Comparison of ENCODE assay signal across 21 cellular contexts in genomic region chr22:45185718-45186511, GRCh38. TPM values are rescaled to one million over a fixed set of nuclear protein-coding genes. Genes with fewer than 3 reads are reported as not detected.
DNase-seq lines count a peak whose midpoint lies in the region; ATAC-seq and TF ChIP-seq lines count a peak whose summit lies in the region.
"Had no signal": no experiment of that assay in that cellular context is flagged by ENCODE, and none has a peak within 500 bp of the region (broad histone marks: within the 10 kb centered on the region; RNA-seq: fewer than 3 reads in every experiment).

No MANE protein-coding gene starts in this region.

- DNase-seq in CD4-positive, alpha-beta memory T cell, result no peak
- DNase-seq in GM23338 (ENCODE audit: low spot score), result no peak
- DNase-seq in activated CD8-positive, alpha-beta T cell treated with anti-CD3 and anti-CD28 coated beads for 36 hours, result peak; percentile 43
- no peak for DNase-seq in memory B cell (ENCODE audit: low spot score in 2 of 2)
- DNase-seq in MG63, result no peak
- DNase-seq in putamen (ENCODE audit: low spot score), result no peak
- DNase-seq in mesenteric fat pad (ENCODE audit: low spot score), result no peak
- DNase-seq: activated B cell treated with CpG ODN at 0.5 μM for 24 hours, heart left ventricle, islet precursor cell, NCI-H1105, NCI-H774, right lobe of liver, SW 1271, tibial artery had no signal

- TF ChIP-seq CTCF in GM23338 (conservative IDR thresholded peaks at IDR 0.05; ENCODE audit: low read depth in 2 of 2), result no peak
- no peak for TF ChIP-seq CTCF in activated CD8-positive, alpha-beta T cell treated with anti-CD3 and anti-CD28 coated beads for 36 hours (IDR thresholded peaks at IDR 0.05)

- peaks cover 8% of the 10 kb centered on the region for H4K20me1 ChIP-seq in GM23338 (replicated peaks; ENCODE audit: insufficient read depth)

- peaks cover 40 to 63% of the 10 kb centered on the region in 2 donors for H3K36me3 Mint-ChIP-seq in CD4-positive, alpha-beta memory T cell
- H3K36me3 Mint-ChIP-seq in GM23338 (ENCODE audit: low read depth) (peaks cover 58% of the 10 kb centered on the region), memory B cell (peaks cover 13% of the 10 kb centered on the region)
- peaks cover 55% of the 10 kb centered on the region for H3K36me3 Mint-ChIP-seq in activated CD8-positive, alpha-beta T cell treated with anti-CD3 and anti-CD28 coated beads for 36 hours (ENCODE audit: low read depth)

- no peaks in the 10 kb centered on the region for H3K27me3 ChIP-seq in CD4-positive, alpha-beta memory T cell (ENCODE audit: insufficient read depth, low read length)
- no peaks in the 10 kb centered on the region for H3K27me3 ChIP-seq in GM23338 (ENCODE audit: insufficient read depth)
- no peaks in the 10 kb centered on the region for H3K27me3 ChIP-seq in MG63
- H3K27me3 ChIP-seq: BLaER1, esophagus muscularis mucosa, heart left ventricle, right lobe of liver, tibial artery had no signal

- H3K9me3 Mint-ChIP-seq in CD4-positive, alpha-beta memory T cell, result no peaks in the 10 kb centered on the region
- H3K9me3 Mint-ChIP-seq in GM23338 (no peaks in the 10 kb centered on the region), memory B cell (no peaks in the 10 kb centered on the region)
- H3K9me3 Mint-ChIP-seq in activated CD8-positive, alpha-beta T cell treated with anti-CD3 and anti-CD28 coated beads for 36 hours, result no peaks in the 10 kb centered on the region
- H3K9me3 Mint-ChIP-seq: activated B cell treated with CpG ODN at 0.5 μM for 24 hours; dendritic cell treated with granulocyte-macrophage colony-stimulating factor and Interleukin-4, amounts not matched to agents 40 ng/mL and 50 ng/mL, for 4 days; mesothelial cell of epicardium had no signal

- ATAC-seq in GM23338 (no peak), memory B cell (ENCODE audit: low read depth) (no peak), GM21526 (IDR thresholded peaks at IDR 0.05; ENCODE audit: low FRiP score, unreplicated experiment) (no peak)
- ATAC-seq in activated CD8-positive, alpha-beta T cell treated with anti-CD3 and anti-CD28 coated beads for 36 hours, result peak; percentile 86
- ATAC-seq: heart left ventricle, right lobe of liver had no signal

- H3K4me3 ChIP-seq in CD4-positive, alpha-beta memory T cell (ENCODE audit: low read length in 2 of 2), result no peak overlapping the region
- H3K4me3 ChIP-seq in GM23338 (no peak overlapping the region), MG63 (no peak overlapping the region)
- H3K4me3 ChIP-seq: BLaER1, esophagus muscularis mucosa, HAP-1, heart left ventricle, right lobe of liver, tibial artery had no signal

- no peak overlapping the region for H3K4me3 Mint-ChIP-seq in CD4-positive, alpha-beta memory T cell
- H3K4me3 Mint-ChIP-seq in GM23338, result no peak overlapping the region
- H3K4me3 Mint-ChIP-seq in activated CD8-positive, alpha-beta T cell treated with anti-CD3 and anti-CD28 coated beads for 36 hours, result no peak overlapping the region
- no peak overlapping the region for H3K4me3 Mint-ChIP-seq in memory B cell
- H3K4me3 Mint-ChIP-seq: activated B cell treated with CpG ODN at 0.5 μM for 24 hours; dendritic cell treated with granulocyte-macrophage colony-stimulating factor and Interleukin-4, amounts not matched to agents 40 ng/mL and 50 ng/mL, for 4 days; mesothelial cell of epicardium had no signal

- no peak overlapping the region for H3K27ac ChIP-seq in CD4-positive, alpha-beta memory T cell (ENCODE audit: low read depth, low read length)
- 0 out of 2 replicates have a peak overlapping the region, but pooled peaks have one; percentile 40 for H3K27ac ChIP-seq in GM23338 (ENCODE audit: low read depth)
- H3K27ac ChIP-seq: BLaER1, esophagus muscularis mucosa, heart left ventricle, right lobe of liver, tibial artery had no signal

- H3K79me2 ChIP-seq in GM23338 (replicated peaks; ENCODE audit: insufficient read depth), result peaks cover 3% of the 10 kb centered on the region; the same call in 1 of the 2 replicates

- H3K9me3 ChIP-seq in CD4-positive, alpha-beta memory T cell (ENCODE audit: control insufficient read depth in 1 of 2, low read length in 2 of 2), result no peaks in the 10 kb centered on the region
- no peaks in the 10 kb centered on the region for H3K9me3 ChIP-seq in MG63
- H3K9me3 ChIP-seq: BLaER1, esophagus muscularis mucosa, HAP-1, heart left ventricle, right lobe of liver, tibial artery had no signal

- intact Hi-C loops in CD4-positive, alpha-beta memory T cell (cut with micrococcal nuclease), result no loop called here
- intact Hi-C loops in activated CD8-positive, alpha-beta T cell treated with anti-CD3 and anti-CD28 coated beads for 36 hours (cut with micrococcal nuclease), result no loop called here

- H3K27ac Mint-ChIP-seq in CD4-positive, alpha-beta memory T cell, result peak overlapping the region; percentile 60 to 89 (median 75)
- H3K27ac Mint-ChIP-seq in GM23338 (no peak overlapping the region), memory B cell (peak overlapping the region; percentile 16)
- H3K27ac Mint-ChIP-seq in activated CD8-positive, alpha-beta T cell treated with anti-CD3 and anti-CD28 coated beads for 36 hours, result peak overlapping the region; percentile 78
- H3K27ac Mint-ChIP-seq: activated B cell treated with CpG ODN at 0.5 μM for 24 hours; dendritic cell treated with granulocyte-macrophage colony-stimulating factor and Interleukin-4, amounts not matched to agents 40 ng/mL and 50 ng/mL, for 4 days had no signal

- H3K27me3 Mint-ChIP-seq in CD4-positive, alpha-beta memory T cell, result no peaks in the 10 kb centered on the region
- H3K27me3 Mint-ChIP-seq in GM23338 (ENCODE audit: insufficient read depth, low read depth, poor library complexity) (no peaks in the 10 kb centered on the region), memory B cell (no peaks in the 10 kb centered on the region)
- H3K27me3 Mint-ChIP-seq in activated CD8-positive, alpha-beta T cell treated with anti-CD3 and anti-CD28 coated beads for 36 hours, result no peaks in the 10 kb centered on the region
- H3K27me3 Mint-ChIP-seq: activated B cell treated with CpG ODN at 0.5 μM for 24 hours; dendritic cell treated with granulocyte-macrophage colony-stimulating factor and Interleukin-4, amounts not matched to agents 40 ng/mL and 50 ng/mL, for 4 days had no signal

- H3K4me1 Mint-ChIP-seq in CD4-positive, alpha-beta memory T cell, result peaks cover 5 to 16% (median 13%) of the 10 kb centered on the region in 4 donors
- H3K4me1 Mint-ChIP-seq in GM23338, result peaks cover 34% of the 10 kb centered on the region
- peaks cover 27% of the 10 kb centered on the region for H3K4me1 Mint-ChIP-seq in activated CD8-positive, alpha-beta T cell treated with anti-CD3 and anti-CD28 coated beads for 36 hours (ENCODE audit: low read depth)
- H3K4me1 Mint-ChIP-seq in memory B cell, result no peaks in the 10 kb centered on the region
- H3K4me1 Mint-ChIP-seq: activated B cell treated with CpG ODN at 0.5 μM for 24 hours, mesothelial cell of epicardium had no signal

- CTCF ChIA-PET in CD4-positive, alpha-beta memory T cell (lab: Charles Lee; ENCODE audit: partially characterized antibody), result no interaction called here
- CTCF ChIA-PET in activated CD8-positive, alpha-beta T cell treated with anti-CD3 and anti-CD28 coated beads for 36 hours (lab: Charles Lee), result interaction anchor here (1.2 kb wide), 1 partner anchor 34 kb away, joined by 3 read pairs; no protein-coding TSS in a partner anchor

- H3K4me1 ChIP-seq in CD4-positive, alpha-beta memory T cell (ENCODE audit: insufficient read depth, low read length), result peaks cover 10% of the 10 kb centered on the region
- H3K4me1 ChIP-seq in GM23338 (ENCODE audit: insufficient read depth), result peaks cover 7% of the 10 kb centered on the region; the same call in 1 of the 2 replicates
- H3K4me1 ChIP-seq: esophagus muscularis mucosa, right lobe of liver, tibial artery had no signal

- POLR2A ChIA-PET in CD4-positive, alpha-beta memory T cell (lab: Charles Lee; ENCODE audit: partially characterized antibody), result no interaction called here
- POLR2A ChIA-PET in activated CD8-positive, alpha-beta T cell treated with anti-CD3 and anti-CD28 coated beads for 36 hours (lab: Charles Lee), result interaction anchor here (0.9 kb wide), 1 partner anchor 10 kb away, joined by 3 read pairs; no protein-coding TSS in a partner anchor

- no peak overlapping the region for H3K4me2 ChIP-seq in GM23338
- H3K4me2 ChIP-seq: BLaER1 had no signal

- 0 out of 2 replicates have a peak, but pooled peaks cover 3% of the 10 kb centered on the region for H3F3A ChIP-seq in GM23338 (replicated peaks; ENCODE audit: low read depth)

- H2AFZ ChIP-seq in GM23338, result no peak overlapping the region

- no peaks in the 10 kb centered on the region for H3K9me2 ChIP-seq in GM23338 (ENCODE audit: insufficient read depth)

- peaks cover 38% of the 10 kb centered on the region for H3K36me3 ChIP-seq in CD4-positive, alpha-beta memory T cell (ENCODE audit: insufficient read depth, low read length)
- H3K36me3 ChIP-seq in GM23338 (ENCODE audit: insufficient read depth) (peaks cover 16% of the 10 kb centered on the region; the same call in 1 of the 2 replicates), MG63 (peaks cover 66% of the 10 kb centered on the region)

TF ChIP-seq in GM23338, 12 proteins besides CTCF, POLR2A, EP300 and RAD21 (continues in another document):
- TF ChIP-seq CREB1 (CRISPR knock-in tag; IDR thresholded peaks at IDR 0.05; ENCODE audit: low read depth), result no peak

RNA-seq across cellular contexts. Expression of gene NUP50, which starts 22.2 kb away (rescaled TPM):
- 100 to 1,000 TPM; 142 to 158 TPM for total RNA-seq in CD4-positive, alpha-beta memory T cell
- 10 to 100 TPM; 40.1 to 63.3 TPM for polyA plus RNA-seq in CD4-positive, alpha-beta memory T cell
- 96.6 and 97.4 TPM in 2 replicates for total RNA-seq in GM23338 (2014; rRNA removed; shearing (Covaris generic))
- 43.7 and 45.9 TPM in 2 replicates for polyA plus RNA-seq in GM23338 (2016; fragmentation: Nextera tagmentation; extraction: Ambion mirVana)
- 100 to 1,000 TPM; 123 to 133 TPM for total RNA-seq in activated CD8-positive, alpha-beta T cell treated with anti-CD3 and anti-CD28 coated beads for 36 hours
- 32.6 and 33.7 TPM in 2 replicates for total RNA-seq in MG63 (2014; rRNA removed; shearing (Covaris generic); ENCODE audit: low replicate concordance)
- total RNA-seq in mesenteric fat pad, result 58.0 TPM

RNA-seq across cellular contexts. Expression of gene KIAA0930, which starts 54.8 kb away (rescaled TPM):
- total RNA-seq in CD4-positive, alpha-beta memory T cell, result 10 to 100 TPM; 27.9 to 36.7 TPM
- polyA plus RNA-seq in CD4-positive, alpha-beta memory T cell, result 1 to 10 TPM; 1.2 to 1.7 TPM
- total RNA-seq in GM23338 (2014; rRNA removed; shearing (Covaris generic)), result 78.6 and 81.8 TPM in 2 replicates
- polyA plus RNA-seq in GM23338 (2016; fragmentation: Nextera tagmentation; extraction: Ambion mirVana), result 15.0 and 19.1 TPM in 2 replicates
- total RNA-seq in activated CD8-positive, alpha-beta T cell treated with anti-CD3 and anti-CD28 coated beads for 36 hours, result 10 to 100 TPM; 38.4 to 40.4 TPM
- total RNA-seq in MG63 (2014; rRNA removed; shearing (Covaris generic); ENCODE audit: low replicate concordance), result 64.1 and 85.1 TPM in 2 replicates
- total RNA-seq in mesenteric fat pad, result 65.7 TPM
